In the genomic region with DNA sequence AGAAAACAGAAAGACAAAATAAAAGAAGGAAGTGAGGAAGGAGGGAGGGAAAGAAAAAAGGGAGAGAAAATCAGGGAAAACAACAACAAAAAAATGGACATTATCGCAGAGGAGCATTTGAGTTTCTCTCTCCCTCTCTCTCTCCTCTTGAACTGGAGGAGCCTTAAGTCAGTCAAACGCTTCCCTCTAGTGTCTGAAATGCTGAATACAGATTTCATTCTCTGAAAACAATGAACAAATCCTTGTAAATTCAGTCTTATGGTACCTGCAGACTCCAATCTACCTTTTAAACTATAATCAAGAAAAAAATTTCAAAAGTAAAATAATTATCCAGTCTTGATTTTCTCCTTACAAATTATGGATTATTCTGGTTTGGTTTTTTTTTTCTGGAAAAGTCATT, we compare ENCODE assay signal across 9 cellular contexts.
DNase-seq lines count a peak whose midpoint lies in the region; ATAC-seq, FAIRE-seq and TF ChIP-seq lines count a peak whose summit lies in the region.
"Had no signal": no experiment of that assay in that cellular context is flagged by ENCODE, and none has a peak within 500 bp of the region (broad histone marks: within the 10 kb centered on the region; RNA-seq: fewer than 3 reads in every experiment).

No MANE protein-coding gene starts in this region.

- no peaks in the 10 kb centered on the region for H3F3A ChIP-seq in OCI-LY1 (ENCODE audit: insufficient read depth, low read length)

- no peaks in the 10 kb centered on the region for H3K9me3 ChIP-seq in A549
- H3K9me3 ChIP-seq in OCI-LY1 (ENCODE audit: low read length): no peaks in the 10 kb centered on the region
- H3K9me3 ChIP-seq: HAP-1 had no signal

- H3K9me2 ChIP-seq in OCI-LY1 (ENCODE audit: low read depth, low read length): no peaks in the 10 kb centered on the region

- peak; percentile 83 to 90 for TF ChIP-seq RAD21 in A549 (conservative IDR thresholded peaks at IDR 0.05 in 1 of 2, IDR thresholded peaks at IDR 0.05 in 1 of 2)

- TF ChIP-seq POLR2A in A549 (IDR thresholded peaks at IDR 0.05; ENCODE audit: low read length) (no peak), erythroblast (IDR thresholded peaks at IDR 0.05; ENCODE audit: low read length) (no peak)

- H3K27me3 ChIP-seq in OCI-LY1 (ENCODE audit: insufficient read depth, low read length): no peaks in the 10 kb centered on the region

- peak; percentile 71 for TF ChIP-seq CTCF in A549 (IDR thresholded peaks at IDR 0.05)
- peak; percentile 25; the same call in 1 of the 2 replicates for TF ChIP-seq CTCF in GM12875 (IDR thresholded peaks at IDR 0.05; ENCODE audit: borderline replicate concordance, insufficient read depth, low read depth, low read length)
- peak; percentile 20; the same call in 1 of the 2 replicates for TF ChIP-seq CTCF in OCI-LY1 (IDR thresholded peaks at IDR 0.05; ENCODE audit: low read length)

- H3K4me2 ChIP-seq in A549: no peak overlapping the region
- no peak overlapping the region for H3K4me2 ChIP-seq in OCI-LY1 (ENCODE audit: low read length)

- no peaks in the 10 kb centered on the region for H3K79me2 ChIP-seq in OCI-LY1 (ENCODE audit: insufficient read depth, low read length)

- no peak overlapping the region for H3K9ac ChIP-seq in OCI-LY1 (ENCODE audit: low read length)

- H3K27ac ChIP-seq in A549 (no peak overlapping the region), OCI-LY1 (ENCODE audit: low read depth, low read length, poor library complexity, severe bottlenecking) (no peak overlapping the region)

- TF ChIP-seq EP300 in A549 (IDR thresholded peaks at IDR 0.05): no peak

- peak; percentile 36 for FAIRE-seq in A549 (lab: Jason Lieb, UNC)

- peak; percentile 84 to 90; a peak in 4 of 6 replicates for ATAC-seq in A549
- ATAC-seq in HG03521 (IDR thresholded peaks at IDR 0.05; ENCODE audit: unreplicated experiment): peak; percentile 39
- ATAC-seq in HG02610 (IDR thresholded peaks at IDR 0.05; ENCODE audit: unreplicated experiment): no peak

- POLR2A ChIA-PET in A549 (lab: Yijun Ruan, JAX): no interaction called here

- no peaks in the 10 kb centered on the region for H3K36me3 ChIP-seq in OCI-LY1 (ENCODE audit: insufficient read depth, low read length)
- H3K36me3 ChIP-seq: HAP-1 had no signal

- H3K4me3 ChIP-seq in A549 (no peak overlapping the region), GM12875 (ENCODE audit: low read depth, low read length) (no peak overlapping the region), OCI-LY1 (ENCODE audit: low read depth, low read length, poor library complexity, severe bottlenecking) (no peak overlapping the region)
- H3K4me3 ChIP-seq: HAP-1 had no signal

- H2AFZ ChIP-seq in OCI-LY1 (ENCODE audit: low read length): no peak overlapping the region

- peaks cover 14% of the 10 kb centered on the region for H3K4me1 ChIP-seq in A549
- H3K4me1 ChIP-seq in OCI-LY1 (ENCODE audit: insufficient read depth, low read length, severe bottlenecking): no peaks in the 10 kb centered on the region
- H3K4me1 ChIP-seq: HAP-1 had no signal

- DNase-seq in A549 (ENCODE audit: low read depth in 1 of 2, low spot score in 1 of 2) (peak; percentile 62 to 75), erythroblast (lab: John Stamatoyannopoulos, UW) (peak; percentile 8 to 11), pons (ENCODE audit: low spot score) (peak; percentile 84)
- no peak for DNase-seq in activated CD4-positive, CD25-positive, alpha-beta regulatory T cell (lab: John Stamatoyannopoulos, UW)

- H4K20me1 ChIP-seq in OCI-LY1 (ENCODE audit: insufficient read depth, low read length): no peaks in the 10 kb centered on the region

- CTCF ChIA-PET in A549 (lab: Yijun Ruan, JAX): interaction anchor here (0.6 to 3.4 kb wide), 22 partner anchors 8 to 1057 kb away, joined by 3 to 26 read pairs (median 4); no protein-coding TSS in a partner anchor

- WGBS in A549 (ENCODE audit: missing lambda C conversion rate): 27% methylated on average over 2 of the region's 2 CpGs

TF ChIP-seq in A549, 52 proteins besides CTCF, POLR2A, EP300 and RAD21:
- TF ChIP-seq JUNB (IDR thresholded peaks at IDR 0.05) (no peak), SMC3 (IDR thresholded peaks at IDR 0.05) (peak; percentile 72)

Comparison
In these comparisons a context has a peak if more than half of its experiments do, and no peak if none do; other contexts are left out.
1. DNase-seq: peak in A549 (2 of 2), erythroblast (2 of 2) and pons (single experiment); none in activated CD4-positive, CD25-positive, alpha-beta regulatory T cell (0 of 4).
2. CTCF ChIP-seq: peak in every context shown above with its lines; median percentile 71 in A549; 25 in GM12875; 20 in OCI-LY1.